In genomic region chr19:57321164-57321563, GRCh38 we compare ENCODE assay signal across 8 cellular contexts. TPM values are rescaled to one million over a fixed set of nuclear protein-coding genes. Genes with fewer than 3 reads are reported as not detected.
DNase-seq lines count a peak whose midpoint lies in the region; ATAC-seq lines count a peak whose summit lies in the region.

No MANE protein-coding gene starts in this region.

- in situ Hi-C loops in G401 (cut with HindIII; ENCODE audit: low sequenced_read_pairs), result no loop called here

- H3K4me3 ChIP-seq in iPS-18a (ENCODE audit: low read length) (peak overlapping the region; percentile 93), stomach smooth muscle (ENCODE audit: low read length in 2 of 2) (peak overlapping the region; percentile 75 to 92)

- H3K27me3 ChIP-seq in iPS-18a (ENCODE audit: control insufficient read depth, insufficient read depth, low read length), result peaks cover 6% of the 10 kb centered on the region
- H3K27me3 ChIP-seq in stomach smooth muscle (ENCODE audit: control insufficient read depth in 1 of 2, insufficient read depth in 2 of 2, low read length in 2 of 2), result peaks cover 0 to 4% of the 10 kb centered on the region in 2 donors

- H3K27ac ChIP-seq in iPS-18a (ENCODE audit: low read length) (no peak overlapping the region), stomach smooth muscle (ENCODE audit: low read length) (peak overlapping the region; percentile 88)

- POLR2A ChIA-PET in activated CD4-positive, alpha-beta memory T cell treated with anti-CD3 and anti-CD28 coated beads for 36 hours (lab: Charles Lee), result no interaction called here

- no peak for DNase-seq in T-helper 2 cell treated with Interferon-gamma antibody and Interleukin-4, amounts not matched to agents 5 μg/mL and 100 μg/mL, for 36 hours (ENCODE audit: low spot score)
- DNase-seq in T-helper 2 cell (no peak), G401 (ENCODE audit: low spot score) (no peak), NAMALWA (ENCODE audit: low spot score) (no peak)
- DNase-seq in activated CD4-positive, alpha-beta memory T cell treated with anti-CD3 and anti-CD28 coated beads for 36 hours, result no peak

- H3K9ac ChIP-seq in iPS-18a (ENCODE audit: low read length) (peak overlapping the region; percentile 87), stomach smooth muscle (ENCODE audit: low read length in 2 of 2) (peak overlapping the region; percentile 95 to 96)

- H3K9me3 ChIP-seq in iPS-18a (ENCODE audit: control insufficient read depth, low read depth, low read length) (no peaks in the 10 kb centered on the region), stomach smooth muscle (ENCODE audit: control insufficient read depth in 2 of 2, low read length in 2 of 2) (peaks cover 3 to 4% of the 10 kb centered on the region in 2 donors)

- H3K36me3 ChIP-seq in iPS-18a (ENCODE audit: control insufficient read depth, low read depth, low read length), result peaks cover 23% of the 10 kb centered on the region
- H3K36me3 ChIP-seq in stomach smooth muscle (ENCODE audit: control insufficient read depth in 2 of 2, insufficient read depth in 2 of 2, low read length in 2 of 2), result peaks cover 25 to 32% of the 10 kb centered on the region in 2 donors

- CTCF ChIA-PET in activated CD4-positive, alpha-beta memory T cell treated with anti-CD3 and anti-CD28 coated beads for 36 hours (lab: Charles Lee), result interaction anchor here (0.6 kb wide), 1 partner anchor 834 kb away, joined by 3 read pairs; no protein-coding TSS in a partner anchor

- H3K36me3 Mint-ChIP-seq in T-helper 2 cell treated with Interferon-gamma antibody and Interleukin-4, amounts not matched to agents 5 μg/mL and 100 μg/mL, for 36 hours (ENCODE audit: low read depth), result peaks cover 52% of the 10 kb centered on the region
- H3K36me3 Mint-ChIP-seq in activated CD4-positive, alpha-beta memory T cell treated with anti-CD3 and anti-CD28 coated beads for 36 hours, result peaks cover 49% of the 10 kb centered on the region

- H3K9me3 Mint-ChIP-seq in T-helper 2 cell treated with Interferon-gamma antibody and Interleukin-4, amounts not matched to agents 5 μg/mL and 100 μg/mL, for 36 hours, result peaks cover 36% of the 10 kb centered on the region
- H3K9me3 Mint-ChIP-seq in activated CD4-positive, alpha-beta memory T cell treated with anti-CD3 and anti-CD28 coated beads for 36 hours, result peaks cover 40% of the 10 kb centered on the region

- H3K4me1 Mint-ChIP-seq in T-helper 2 cell treated with Interferon-gamma antibody and Interleukin-4, amounts not matched to agents 5 μg/mL and 100 μg/mL, for 36 hours (ENCODE audit: low read depth), result peaks cover 18% of the 10 kb centered on the region
- H3K4me1 Mint-ChIP-seq in activated CD4-positive, alpha-beta memory T cell treated with anti-CD3 and anti-CD28 coated beads for 36 hours (ENCODE audit: low read depth), result peaks cover 24% of the 10 kb centered on the region

- peaks cover 9% of the 10 kb centered on the region for H3K27me3 Mint-ChIP-seq in T-helper 2 cell treated with Interferon-gamma antibody and Interleukin-4, amounts not matched to agents 5 μg/mL and 100 μg/mL, for 36 hours (ENCODE audit: low read depth)
- H3K27me3 Mint-ChIP-seq in activated CD4-positive, alpha-beta memory T cell treated with anti-CD3 and anti-CD28 coated beads for 36 hours, result peaks cover 11% of the 10 kb centered on the region

- H3K27ac Mint-ChIP-seq in T-helper 2 cell treated with Interferon-gamma antibody and Interleukin-4, amounts not matched to agents 5 μg/mL and 100 μg/mL, for 36 hours, result peak overlapping the region; percentile 91
- peak overlapping the region; percentile 83 for H3K27ac Mint-ChIP-seq in activated CD4-positive, alpha-beta memory T cell treated with anti-CD3 and anti-CD28 coated beads for 36 hours

- no peak for ATAC-seq in HG02981 (IDR thresholded peaks at IDR 0.05; ENCODE audit: unreplicated experiment)

- intact Hi-C loops in activated CD4-positive, alpha-beta memory T cell treated with anti-CD3 and anti-CD28 coated beads for 36 hours (cut with micrococcal nuclease), result no loop called here

- H3K4me3 Mint-ChIP-seq in T-helper 2 cell treated with Interferon-gamma antibody and Interleukin-4, amounts not matched to agents 5 μg/mL and 100 μg/mL, for 36 hours, result peak overlapping the region; percentile 93
- H3K4me3 Mint-ChIP-seq in activated CD4-positive, alpha-beta memory T cell treated with anti-CD3 and anti-CD28 coated beads for 36 hours, result peak overlapping the region; percentile 85

- H3K4me1 ChIP-seq in iPS-18a (ENCODE audit: control insufficient read depth, low read depth, low read length), result peaks cover 6% of the 10 kb centered on the region
- H3K4me1 ChIP-seq in stomach smooth muscle (ENCODE audit: control insufficient read depth, insufficient read depth, low read length), result peaks cover 19% of the 10 kb centered on the region

RNA-seq across cellular contexts. Expression of gene ZNF543, which starts 0.9 kb away (rescaled TPM):
- 1 to 10 TPM; 4.0 to 4.3 TPM for total RNA-seq in activated CD4-positive, alpha-beta memory T cell treated with anti-CD3 and anti-CD28 coated beads for 36 hours
- 6.4 and 9.6 TPM in 2 replicates for total RNA-seq in G401 (2014; rRNA removed; shearing (Covaris generic))

RNA-seq across cellular contexts. Expression of gene ZNF304, which starts 29.9 kb away (rescaled TPM):
- total RNA-seq in activated CD4-positive, alpha-beta memory T cell treated with anti-CD3 and anti-CD28 coated beads for 36 hours, result 1 to 10 TPM; 3.8 to 4.0 TPM
- 9.2 and 9.5 TPM in 2 replicates for total RNA-seq in G401 (2014; rRNA removed; shearing (Covaris generic))

RNA-seq across cellular contexts. Expression of gene ZNF460, which starts 40.9 kb away (rescaled TPM):
- total RNA-seq in activated CD4-positive, alpha-beta memory T cell treated with anti-CD3 and anti-CD28 coated beads for 36 hours, result 10 to 100 TPM; 45.5 to 45.8 TPM
- 19.5 and 29.1 TPM in 2 replicates for total RNA-seq in G401 (2014; rRNA removed; shearing (Covaris generic))

RNA-seq across cellular contexts. Expression of gene TRAPPC2B, which starts 42.2 kb away (rescaled TPM):
- 1 to 10 TPM; 3.3 to 3.9 TPM for total RNA-seq in activated CD4-positive, alpha-beta memory T cell treated with anti-CD3 and anti-CD28 coated beads for 36 hours
- total RNA-seq in G401 (2014; rRNA removed; shearing (Covaris generic)), result 18.6 and 19.0 TPM in 2 replicates

RNA-seq across cellular contexts. Expression of gene ZNF547, which starts 42.2 kb away (rescaled TPM):
- total RNA-seq in activated CD4-positive, alpha-beta memory T cell treated with anti-CD3 and anti-CD28 coated beads for 36 hours, result 1 to 10 TPM; 1.0 to 1.4 TPM
- 0.68 and 1.7 TPM in 2 replicates for total RNA-seq in G401 (2014; rRNA removed; shearing (Covaris generic))
